ENCODE assay signal across 11 cellular contexts in the genomic region with DNA sequence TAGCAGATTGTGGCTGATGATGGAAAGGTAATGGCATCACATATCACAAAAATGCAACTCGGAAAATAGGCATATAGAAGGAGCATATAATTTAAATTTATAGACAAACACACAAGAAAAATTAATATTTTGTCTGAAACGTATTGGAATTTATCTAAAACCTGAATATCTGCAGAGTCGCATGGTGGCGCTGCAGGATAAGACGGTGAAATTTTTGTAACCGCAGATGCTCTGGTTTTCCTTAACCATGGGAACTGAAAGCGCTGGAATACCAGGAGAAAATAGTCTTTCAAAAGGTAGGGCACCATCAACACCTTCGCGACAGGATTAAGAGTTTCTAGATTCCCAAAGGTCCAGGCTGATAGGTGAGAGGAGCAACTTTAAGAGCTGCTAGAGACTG. TPM values are rescaled to one million over a fixed set of nuclear protein-coding genes. Genes with fewer than 3 reads are reported as not detected.
A peak's percentile ranks its signal among the peaks of the same experiment; 100 is the strongest.
DNase-seq lines count a peak whose midpoint lies in the region; ATAC-seq and TF ChIP-seq lines count a peak whose summit lies in the region.
"Had no signal": no experiment of that assay in that cellular context is flagged by ENCODE, and none has a peak within 500 bp of the region (broad histone marks: within the 10 kb centered on the region; RNA-seq: fewer than 3 reads in every experiment).

No MANE protein-coding gene starts in this region.

- H3K27ac ChIP-seq in SK-N-SH (ENCODE audit: low read depth in 2 of 2, low read length in 1 of 2) (no peak overlapping the region), SJCRH30 (peak overlapping the region; percentile 29; the same call in 1 of the 2 replicates), testis (no peak overlapping the region)
- H3K27ac ChIP-seq: A549, skin epidermis had no signal

- CTCF ChIA-PET in SK-N-SH (lab: Yijun Ruan, JAX), result interaction anchor here (0.6 to 2.8 kb wide), 15 partner anchors 10 to 330 kb away, joined by 3 to 21 read pairs (median 3); a partner anchor contains a TSS

- TF ChIP-seq RAD21 in SK-N-SH (IDR thresholded peaks at IDR 0.05; ENCODE audit: low read length), result peak; percentile 49

- TF ChIP-seq POLR2A in testis (IDR thresholded peaks at IDR 0.05), result no peak

- no peaks in the 10 kb centered on the region for H3K27me3 ChIP-seq in SK-N-SH (ENCODE audit: insufficient read depth)
- H3K27me3 ChIP-seq in SJCRH30, result no peaks in the 10 kb centered on the region
- H3K27me3 ChIP-seq in testis, result no peaks in the 10 kb centered on the region

- DNase-seq in SK-N-SH (no peak), SJCRH30 (peak in 1 of 2 experiments; percentile 48), fibroblast of peridontal ligament (ENCODE audit: extremely low read depth) (peak; percentile 7), testis (peak; percentile 70), NCI-H146 (lab: John Stamatoyannopoulos, UW) (no peak), SKM-1 treated with dmso at 0.1 percent for 144 hours (lab: John Stamatoyannopoulos, UW; ENCODE audit: unreplicated experiment) (no peak)
- DNase-seq: left ventricle myocardium superior had no signal

- H4K20me1 ChIP-seq in SK-N-SH (ENCODE audit: insufficient read depth), result no peaks in the 10 kb centered on the region

- 25% methylated on average over 9 of the region's 9 CpGs for WGBS in SK-N-SH (ENCODE audit: low lambda C conversion rate)
- WGBS in testis, 2 donors, result 3 to 4% methylated on average over 9 of the region's 9 CpGs

- H3K9me3 ChIP-seq in SK-N-SH (peaks cover 15% of the 10 kb centered on the region), SJCRH30 (replicated peaks) (peaks cover 10% of the 10 kb centered on the region), testis (no peaks in the 10 kb centered on the region)

- intact Hi-C loops in testis (cut with DNase I; ENCODE audit: low total_unique reads), result no loop called here

- H3K9ac ChIP-seq in SK-N-SH, result no peak overlapping the region

- H3K36me3 ChIP-seq in SK-N-SH (replicated peaks in 1 of 2; ENCODE audit: control insufficient read depth in 1 of 2, insufficient read depth in 2 of 2, low read length in 1 of 2) (peaks cover 0 to 6% of the 10 kb centered on the region in 2 experiments), SJCRH30 (no peaks in the 10 kb centered on the region), testis (ENCODE audit: low read depth, missing control alignments) (no peaks in the 10 kb centered on the region)

- no peak overlapping the region for H3K4me2 ChIP-seq in SK-N-SH
- H3K4me2 ChIP-seq: A549 had no signal

- H2AFZ ChIP-seq in SK-N-SH (ENCODE audit: low read depth), result 0 out of 2 replicates have a peak overlapping the region, but pooled peaks have one; percentile 15

- POLR2A ChIA-PET in SK-N-SH (lab: Yijun Ruan, JAX), result interaction anchor here (1.0 kb wide), 1 partner anchor 11 kb away, joined by 3 read pairs; a partner anchor contains a TSS

- H3K9me2 ChIP-seq in SK-N-SH, result no peaks in the 10 kb centered on the region

- peaks cover 3% of the 10 kb centered on the region for H3F3A ChIP-seq in SK-N-SH (replicated peaks; ENCODE audit: insufficient read depth)

- peak overlapping the region; percentile 11 to 33; a peak in 3 of 4 replicates for H3K4me3 ChIP-seq in SK-N-SH (ENCODE audit: low read depth in 2 of 2, low read length in 1 of 2)
- peak overlapping the region; percentile 50 for H3K4me3 ChIP-seq in SJCRH30
- H3K4me3 ChIP-seq in testis, result peak overlapping the region; percentile 14 to 32
- H3K4me3 ChIP-seq: A549 had no signal

- no peak for TF ChIP-seq EP300 in SK-N-SH (IDR thresholded peaks at IDR 0.05; ENCODE audit: borderline replicate concordance in 1 of 2, low read depth in 1 of 2, low read length in 1 of 2)

- H3K79me2 ChIP-seq in SK-N-SH (ENCODE audit: insufficient read depth), result no peaks in the 10 kb centered on the region

- ATAC-seq in SK-N-SH treated with all-trans-retinoic acid at 6 μM for 48 hours, result no peak
- ATAC-seq in GM18511 (IDR thresholded peaks at IDR 0.05; ENCODE audit: unreplicated experiment), result no peak
- ATAC-seq: A549, left ventricle myocardium superior had no signal

- peak; percentile 46 for TF ChIP-seq CTCF in SK-N-SH (IDR thresholded peaks at IDR 0.05)
- peak; percentile 38 to 65 (median 56) for TF ChIP-seq CTCF in testis (IDR thresholded peaks at IDR 0.05)

- H3K4me1 ChIP-seq in SK-N-SH (ENCODE audit: control insufficient read depth in 1 of 2, insufficient read depth in 2 of 2, low read depth in 1 of 2, low read length in 1 of 2) (no peaks in the 10 kb centered on the region), SJCRH30 (no peaks in the 10 kb centered on the region), testis (no peaks in the 10 kb centered on the region)
- H3K4me1 ChIP-seq: A549 had no signal

TF ChIP-seq in SK-N-SH, 30 proteins besides CTCF, POLR2A, EP300 and RAD21 (continues in another document):
- TF ChIP-seq MEF2A (IDR thresholded peaks at IDR 0.05; ENCODE audit: borderline replicate concordance, low read depth) (no peak), RFX5 (IDR thresholded peaks at IDR 0.05; ENCODE audit: low read length) (no peak), GABPA (IDR thresholded peaks at IDR 0.05; ENCODE audit: low read depth) (no peak), NFIC (IDR thresholded peaks at IDR 0.05; ENCODE audit: borderline replicate concordance) (no peak), YY1 (IDR thresholded peaks at IDR 0.05; ENCODE audit: low read depth) (no peak), JUND (IDR thresholded peaks at IDR 0.05) (no peak), FOXM1 (IDR thresholded peaks at IDR 0.05; ENCODE audit: low read depth) (no peak)
- TF ChIP-seq, protein P1, sequence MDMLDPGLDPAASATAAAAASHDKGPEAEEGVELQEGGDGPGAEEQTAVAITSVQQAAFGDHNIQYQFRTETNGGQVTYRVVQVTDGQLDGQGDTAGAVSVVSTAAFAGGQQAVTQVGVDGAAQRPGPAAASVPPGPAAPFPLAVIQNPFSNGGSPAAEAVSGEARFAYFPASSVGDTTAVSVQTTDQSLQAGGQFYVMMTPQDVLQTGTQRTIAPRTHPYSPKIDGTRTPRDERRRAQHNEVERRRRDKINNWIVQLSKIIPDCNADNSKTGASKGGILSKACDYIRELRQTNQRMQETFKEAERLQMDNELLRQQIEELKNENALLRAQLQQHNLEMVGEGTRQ (IDR thresholded peaks at IDR 0.05; ENCODE audit: borderline replicate concordance, low read depth, low read length), result no peak

TF ChIP-seq in SK-N-SH treated with all-trans-retinoic acid at 6 μM for 48 hours, 23 proteins besides CTCF, POLR2A, EP300 and RAD21 (continues in another document):
- TF ChIP-seq BACH2 (CRISPR knock-in tag; IDR thresholded peaks at IDR 0.05; ENCODE audit: borderline replicate concordance) (no peak), ZNF565 (CRISPR knock-in tag; conservative IDR thresholded peaks at IDR 0.05; ENCODE audit: low read depth) (no peak), ISL1 (CRISPR knock-in tag; IDR thresholded peaks at IDR 0.05) (no peak), RARB (CRISPR knock-in tag; IDR thresholded peaks at IDR 0.05) (no peak), ESRRG (CRISPR knock-in tag; IDR thresholded peaks at IDR 0.05) (no peak), ZFP30 (CRISPR knock-in tag; IDR thresholded peaks at IDR 0.05) (no peak), PPARA (CRISPR knock-in tag; IDR thresholded peaks at IDR 0.05; ENCODE audit: borderline replicate concordance) (no peak)
- TF ChIP-seq, protein P2, sequence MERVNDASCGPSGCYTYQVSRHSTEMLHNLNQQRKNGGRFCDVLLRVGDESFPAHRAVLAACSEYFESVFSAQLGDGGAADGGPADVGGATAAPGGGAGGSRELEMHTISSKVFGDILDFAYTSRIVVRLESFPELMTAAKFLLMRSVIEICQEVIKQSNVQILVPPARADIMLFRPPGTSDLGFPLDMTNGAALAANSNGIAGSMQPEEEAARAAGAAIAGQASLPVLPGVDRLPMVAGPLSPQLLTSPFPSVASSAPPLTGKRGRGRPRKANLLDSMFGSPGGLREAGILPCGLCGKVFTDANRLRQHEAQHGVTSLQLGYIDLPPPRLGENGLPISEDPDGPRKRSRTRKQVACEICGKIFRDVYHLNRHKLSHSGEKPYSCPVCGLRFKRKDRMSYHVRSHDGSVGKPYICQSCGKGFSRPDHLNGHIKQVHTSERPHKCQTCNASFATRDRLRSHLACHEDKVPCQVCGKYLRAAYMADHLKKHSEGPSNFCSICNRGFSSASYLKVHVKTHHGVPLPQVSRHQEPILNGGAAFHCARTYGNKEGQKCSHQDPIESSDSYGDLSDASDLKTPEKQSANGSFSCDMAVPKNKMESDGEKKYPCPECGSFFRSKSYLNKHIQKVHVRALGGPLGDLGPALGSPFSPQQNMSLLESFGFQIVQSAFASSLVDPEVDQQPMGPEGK (CRISPR knock-in tag; IDR thresholded peaks at IDR 0.05; ENCODE audit: borderline replicate concordance), result no peak

RNA-seq across cellular contexts. Expression of a gene that starts 11.0 kb away (rescaled TPM):
- polyA plus RNA-seq in SK-N-SH (2012; rRNA removed) (9.7 and 10.6 TPM in 2 replicates), testis (ENCODE audit: insufficient read depth, low read depth, low replicate concordance) (2.7 TPM)
- polyA plus RNA-seq in SK-N-SH (2012; cell fraction: cytosol; rRNA removed), result 6.0 and 8.5 TPM in 2 replicates
- 11.4 and 19.9 TPM in 2 replicates for polyA plus RNA-seq in SK-N-SH (2012; cell fraction: nucleus; rRNA removed)
- total RNA-seq in SJCRH30 (2014; rRNA removed; shearing (Covaris generic)), result 10.9 and 11.2 TPM in 2 replicates
- total RNA-seq in testis, result 1 to 10 TPM; 7.9 to 8.0 TPM

RNA-seq across cellular contexts. Expression of a gene that starts 11.1 kb away (rescaled TPM):
- polyA plus RNA-seq in SK-N-SH (2012; rRNA removed), result 0.99 and 1.3 TPM in 2 replicates
- polyA plus RNA-seq in SK-N-SH (2012; cell fraction: cytosol; rRNA removed), result 0.51 and 0.69 TPM in 2 replicates
- polyA plus RNA-seq in SK-N-SH (2012; cell fraction: nucleus; rRNA removed), result 4.3 and 4.5 TPM in 2 replicates
- 0.86 and 0.91 TPM in 2 replicates for total RNA-seq in SJCRH30 (2014; rRNA removed; shearing (Covaris generic))
- 10 to 100 TPM; 22.1 to 27.6 TPM for total RNA-seq in testis
- 10.3 TPM for polyA plus RNA-seq in testis (ENCODE audit: insufficient read depth, low read depth, low replicate concordance)

RNA-seq across cellular contexts. Expression of a gene that starts 20.4 kb away (rescaled TPM):
- 0.85 and 0.88 TPM in 2 replicates for polyA plus RNA-seq in SK-N-SH (2012; rRNA removed)
- 0.55 and 0.60 TPM in 2 replicates for polyA plus RNA-seq in SK-N-SH (2012; cell fraction: cytosol; rRNA removed)
- polyA plus RNA-seq in SK-N-SH (2012; cell fraction: nucleus; rRNA removed), result 2.3 and 2.4 TPM in 2 replicates
- 3.0 and 3.2 TPM in 2 replicates for total RNA-seq in SJCRH30 (2014; rRNA removed; shearing (Covaris generic))
- 1 to 10 TPM; 8.6 to 9.3 TPM for total RNA-seq in testis
- polyA plus RNA-seq in testis (ENCODE audit: insufficient read depth, low read depth, low replicate concordance), result 2.6 TPM

RNA-seq across cellular contexts. Expression of a gene that starts 25.6 kb away (rescaled TPM):
- 1.9 and 2.0 TPM in 2 replicates for polyA plus RNA-seq in SK-N-SH (2012; rRNA removed)
- 1.0 and 1.2 TPM in 2 replicates for polyA plus RNA-seq in SK-N-SH (2012; cell fraction: cytosol; rRNA removed)
- polyA plus RNA-seq in SK-N-SH (2012; cell fraction: nucleus; rRNA removed), result 3.1 and 3.2 TPM in 2 replicates
- total RNA-seq in SJCRH30 (2014; rRNA removed; shearing (Covaris generic)), result 4.5 and 4.7 TPM in 2 replicates
- total RNA-seq in testis, result 1 to 10 TPM; 6.1 to 6.5 TPM
- polyA plus RNA-seq in testis (ENCODE audit: insufficient read depth, low read depth, low replicate concordance), result 1.4 TPM

RNA-seq across cellular contexts. Expression of a gene that starts 34.7 kb away (rescaled TPM):
- polyA plus RNA-seq in SK-N-SH (2012; rRNA removed), result 0.41 and 0.61 TPM in 2 replicates
- polyA plus RNA-seq in SK-N-SH (2012; cell fraction: cytosol; rRNA removed), result 0.37 and 0.38 TPM in 2 replicates
- polyA plus RNA-seq in SK-N-SH (2012; cell fraction: nucleus; rRNA removed), result 0.82 and 1.2 TPM in 2 replicates
- total RNA-seq in SJCRH30 (2014; rRNA removed; shearing (Covaris generic)), result 8.9 and 9.8 TPM in 2 replicates
- total RNA-seq in testis, result 1 to 10 TPM; 4.0 to 4.2 TPM
- 0.63 TPM for polyA plus RNA-seq in testis (ENCODE audit: insufficient read depth, low read depth, low replicate concordance)

Comparison
In these comparisons a context has a peak if more than half of its experiments do, and no peak if none do; other contexts are left out.
1. DNase-seq: peak in fibroblast of peridontal ligament (single experiment) and testis (single experiment); none in SK-N-SH (single experiment), NCI-H146 (single experiment) and SKM-1 treated with dmso at 0.1 percent for 144 hours (single experiment).
2. RNA of a gene that starts 11.1 kb away (total RNA-seq): 22.1 to 27.6 TPM in testis; 0.86 to 0.91 TPM in SJCRH30; every median in the first group is over 10 times any median in the second.
3. Peak in every context shown above with its lines, with median percentiles within 50 percentile points of each other: H3K4me3 ChIP-seq.